In the genomic region with DNA sequence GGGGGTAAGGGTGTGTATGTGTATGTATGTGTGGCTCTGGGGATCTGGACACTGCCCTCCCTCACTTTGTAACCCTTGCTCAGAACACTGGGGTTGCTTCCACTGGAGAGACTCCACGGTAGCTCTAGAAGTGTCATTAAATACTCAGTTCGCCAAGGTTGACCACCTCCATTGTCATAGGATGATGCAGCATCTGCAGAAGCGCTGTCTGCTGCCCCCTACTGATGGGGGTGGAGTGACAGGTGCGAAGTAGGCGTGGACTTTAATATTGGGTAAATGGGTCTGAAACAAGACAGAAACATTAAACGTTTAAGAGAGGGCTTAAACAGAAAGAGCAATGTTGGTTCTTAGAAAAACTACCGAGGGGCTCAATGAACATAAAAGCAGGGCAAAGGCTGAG, we compare ENCODE assay signal across 12 cellular contexts. TPM values are rescaled to one million over a fixed set of nuclear protein-coding genes. Genes with fewer than 3 reads are reported as not detected.
A peak's percentile ranks its signal among the peaks of the same experiment; 100 is the strongest.
DNase-seq lines count a peak whose midpoint lies in the region; ATAC-seq and TF ChIP-seq lines count a peak whose summit lies in the region.
"Had no signal": no experiment of that assay in that cellular context is flagged by ENCODE, and none has a peak within 500 bp of the region (broad histone marks: within the 10 kb centered on the region; RNA-seq: fewer than 3 reads in every experiment).

No MANE protein-coding gene starts in this region.

- H3K4me2 ChIP-seq in PC-3 (ENCODE audit: low read length) = no peak overlapping the region

- no peaks in the 10 kb centered on the region for H3K36me3 ChIP-seq in PC-3 (ENCODE audit: low read depth, low read length)

- ATAC-seq in PC-3 (no peak), foreskin keratinocyte (no peak), GM19452 (IDR thresholded peaks at IDR 0.05; ENCODE audit: unreplicated experiment) (no peak), GM19467 (IDR thresholded peaks at IDR 0.05; ENCODE audit: unreplicated experiment) (no peak)
- ATAC-seq: activated T-cell treated with anti-CD3 and anti-CD28 coated beads, Interleukin-2, amount 50 U/mL, for 72 hours; mucosa of descending colon had no signal

- H3K27me3 ChIP-seq in PC-3 (ENCODE audit: low read length) = no peaks in the 10 kb centered on the region
- no peaks in the 10 kb centered on the region for H3K27me3 ChIP-seq in foreskin keratinocyte

- TF ChIP-seq CTCF in AG10803 (conservative IDR thresholded peaks at IDR 0.05; ENCODE audit: low read length) (peak; percentile 10), PC-3 (conservative IDR thresholded peaks at IDR 0.05; ENCODE audit: low read depth, low read length) (peak; percentile 48), foreskin keratinocyte (conservative IDR thresholded peaks at IDR 0.05) (peak; percentile 39), coronary artery (IDR thresholded peaks at IDR 0.05) (no peak)

- intact Hi-C loops in PC-3 (cut with micrococcal nuclease) = no loop called here

- no peaks in the 10 kb centered on the region for H3K9me3 ChIP-seq in PC-3 (ENCODE audit: low read length)
- H3K9me3 ChIP-seq: mucosa of descending colon had no signal

- POLR2A ChIA-PET in PC-3 (lab: Charles Lee; ENCODE audit: unreplicated experiment) = no interaction called here

- BruUV-seq in PC-3 (replicated peaks; lab: Mats Ljungman, UMichigan) = no TSS peak

- no peak overlapping the region for H2AFZ ChIP-seq in PC-3 (ENCODE audit: low read length)

- H3K79me2 ChIP-seq in PC-3 (ENCODE audit: low read length) = no peaks in the 10 kb centered on the region

- DNase-seq in AG10803 (ENCODE audit: low read depth) (no peak), ELF-1 (ENCODE audit: low read depth, low spot score) (peak; percentile 27), PC-3 (no peak), foreskin keratinocyte (no peak), nucleus accumbens (lab: John Stamatoyannopoulos, UW) (no peak), coronary artery (ENCODE audit: low spot score) (no peak)
- DNase-seq: SIG-M5 had no signal

- H3K27ac ChIP-seq in PC-3 (ENCODE audit: low read length) (no peak overlapping the region), foreskin keratinocyte (no peak overlapping the region), coronary artery (no peak overlapping the region)

- H3F3A ChIP-seq in PC-3 (ENCODE audit: low read length, unreplicated experiment) = no peaks in the 10 kb centered on the region

- H3K4me3 ChIP-seq in AG10803 (ENCODE audit: low read length) (no peak overlapping the region), PC-3 (ENCODE audit: low read length) (no peak overlapping the region), coronary artery (no peak overlapping the region)
- H3K4me3 ChIP-seq: mucosa of descending colon had no signal

- no peaks in the 10 kb centered on the region for H3K9me2 ChIP-seq in PC-3 (replicated peaks; ENCODE audit: low read length)

- H3K4me1 ChIP-seq in PC-3 (ENCODE audit: insufficient read depth, low read length) (peaks cover 5% of the 10 kb centered on the region; the same call in 1 of the 2 replicates), foreskin keratinocyte (no peaks in the 10 kb centered on the region)

- CTCF ChIA-PET in PC-3 (lab: Charles Lee) = no interaction called here

- no peak overlapping the region for H3K9ac ChIP-seq in PC-3 (ENCODE audit: low read length)

- no peaks in the 10 kb centered on the region for H4K20me1 ChIP-seq in PC-3 (ENCODE audit: low read length)

RNA-seq across cellular contexts. Expression of a gene that starts 35.5 kb away (rescaled TPM):
- total RNA-seq in PC-3 (2014; rRNA removed) (not detected in 2 replicates), foreskin keratinocyte (not detected in 2 replicates)
- not detected in 2 replicates for polyA plus RNA-seq in foreskin keratinocyte
- polyA plus RNA-seq: IgD-negative memory B cell had no signal
